Comparison of ENCODE assay signal across 21 cellular contexts in genomic region chr3:62987721-62988120, GRCh38.
DNase-seq lines count a peak whose midpoint lies in the region; ATAC-seq and TF ChIP-seq lines count a peak whose summit lies in the region.
"Had no signal": no experiment of that assay in that cellular context is flagged by ENCODE, and none has a peak within 500 bp of the region (broad histone marks: within the 10 kb centered on the region; RNA-seq: fewer than 3 reads in every experiment).

No MANE protein-coding gene starts in this region.

- no peaks in the 10 kb centered on the region for H3K9me3 Mint-ChIP-seq in WTC11
- peaks cover 8% of the 10 kb centered on the region for H3K9me3 Mint-ChIP-seq in CD4-positive, alpha-beta T cell
- H3K9me3 Mint-ChIP-seq: GM23338 had no signal

- H3K4me3 Mint-ChIP-seq in WTC11 = no peak overlapping the region
- no peak overlapping the region for H3K4me3 Mint-ChIP-seq in CD4-positive, alpha-beta T cell
- H3K4me3 Mint-ChIP-seq: B cell; CD8-positive, alpha-beta memory T cell; GM23338 had no signal

- POLR2A ChIA-PET in WTC11 (lab: Charles Lee) = no interaction called here
- POLR2A ChIA-PET in CD4-positive, alpha-beta T cell (lab: Charles Lee) = no interaction called here

- DNase-seq in WTC11 (ENCODE audit: low spot score) (no peak), NCI-H510A (lab: John Stamatoyannopoulos, UW) (no peak), AML-193 (lab: John Stamatoyannopoulos, UW) (no peak), NCI-H1048 (lab: John Stamatoyannopoulos, UW) (no peak)
- no peak for DNase-seq in CD4-positive, alpha-beta T cell
- DNase-seq: 8988T; CD8-positive, alpha-beta memory T cell; COR-L47; DMS 273 treated with DMSO at 0.1 percent for 48 hours; DMS53; DND-41; EL; IMR-90 had no signal

- H3K4me1 Mint-ChIP-seq in WTC11 = peaks cover 71% of the 10 kb centered on the region
- no peaks in the 10 kb centered on the region for H3K4me1 Mint-ChIP-seq in CD4-positive, alpha-beta T cell (ENCODE audit: low read depth)
- H3K4me1 Mint-ChIP-seq: B cell; CD8-positive, alpha-beta memory T cell had no signal

- no peaks in the 10 kb centered on the region for H3K9me3 ChIP-seq in CD4-positive, alpha-beta T cell (ENCODE audit: control insufficient read depth, low read length)
- H3K9me3 ChIP-seq: BLaER1 treated with 17β-estradiol and CSF1 and Interleukin-3, amounts not matched to agents 10 nM and 100 nM had no signal

- no peaks in the 10 kb centered on the region for H3K27me3 Mint-ChIP-seq in WTC11 (ENCODE audit: low read depth)
- H3K27me3 Mint-ChIP-seq in CD4-positive, alpha-beta T cell = no peaks in the 10 kb centered on the region
- H3K27me3 Mint-ChIP-seq: B cell; CD8-positive, alpha-beta memory T cell had no signal

- H3K27me3 ChIP-seq in CD4-positive, alpha-beta T cell (ENCODE audit: control insufficient read depth, insufficient read depth, low read length) = no peaks in the 10 kb centered on the region
- H3K27me3 ChIP-seq: BLaER1 treated with 17β-estradiol and CSF1 and Interleukin-3, amounts not matched to agents 10 nM and 100 nM had no signal

- no peak for TF ChIP-seq CTCF in WTC11 (IDR thresholded peaks at IDR 0.05)
- TF ChIP-seq CTCF in CD4-positive, alpha-beta T cell (IDR thresholded peaks at IDR 0.05) = no peak

- H3K27ac Mint-ChIP-seq in WTC11 = peak overlapping the region; percentile 31; the same call in 1 of the 2 replicates
- H3K27ac Mint-ChIP-seq in CD4-positive, alpha-beta T cell = no peak overlapping the region
- H3K27ac Mint-ChIP-seq: B cell; CD8-positive, alpha-beta memory T cell; GM23338 had no signal

- ATAC-seq in GM18867 (IDR thresholded peaks at IDR 0.05; ENCODE audit: unreplicated experiment) (peak; percentile 71), GM21529 (IDR thresholded peaks at IDR 0.05; ENCODE audit: unreplicated experiment) (peak; percentile 63), HG03439 (IDR thresholded peaks at IDR 0.05; ENCODE audit: unreplicated experiment) (peak; percentile 70), WTC11 (no peak)
- ATAC-seq in CD4-positive, alpha-beta T cell (ENCODE audit: poor library complexity) = no peak
- ATAC-seq: GM23338, HCT116, K562 had no signal

- CTCF ChIA-PET in WTC11 (lab: Charles Lee) = no interaction called here
- CTCF ChIA-PET in CD4-positive, alpha-beta T cell (lab: Charles Lee) = no interaction called here

- intact Hi-C loops in CD4-positive, alpha-beta T cell (cut with DNase I, micrococcal nuclease) = no loop called here

- no peak overlapping the region for H3K27ac ChIP-seq in CD4-positive, alpha-beta T cell (ENCODE audit: low read depth, low read length)
- H3K27ac ChIP-seq: BLaER1 treated with 17β-estradiol and CSF1 and Interleukin-3, amounts not matched to agents 10 nM and 100 nM had no signal

- H3K36me3 Mint-ChIP-seq in WTC11 = peaks cover 10% of the 10 kb centered on the region
- H3K36me3 Mint-ChIP-seq in CD4-positive, alpha-beta T cell (ENCODE audit: low read depth) = no peaks in the 10 kb centered on the region
- H3K36me3 Mint-ChIP-seq: CD8-positive, alpha-beta memory T cell had no signal

TF ChIP-seq in WTC11, 78 proteins besides CTCF, POLR2A, EP300 and RAD21:
- TF ChIP-seq CREB1 (CRISPR knock-in tag; IDR thresholded peaks at IDR 0.05) (no peak), E2F5 (CRISPR knock-in tag; IDR thresholded peaks at IDR 0.05) (no peak), KAT7 (CRISPR knock-in tag; IDR thresholded peaks at IDR 0.05; ENCODE audit: borderline replicate concordance) (no peak), MXD4 (CRISPR knock-in tag; IDR thresholded peaks at IDR 0.05; ENCODE audit: borderline replicate concordance) (no peak), PREB (CRISPR knock-in tag; IDR thresholded peaks at IDR 0.05; ENCODE audit: borderline replicate concordance) (no peak), ZNF396 (CRISPR knock-in tag; IDR thresholded peaks at IDR 0.05; ENCODE audit: borderline replicate concordance) (no peak), ZNF281 (CRISPR knock-in tag; IDR thresholded peaks at IDR 0.05) (no peak), ESRRA (CRISPR knock-in tag; IDR thresholded peaks at IDR 0.05; ENCODE audit: borderline replicate concordance) (no peak), ZNF219 (CRISPR knock-in tag; IDR thresholded peaks at IDR 0.05; ENCODE audit: borderline replicate concordance) (no peak), JAZF1 (CRISPR knock-in tag; IDR thresholded peaks at IDR 0.05) (no peak), ZNF512 (CRISPR knock-in tag; IDR thresholded peaks at IDR 0.05; ENCODE audit: borderline replicate concordance) (no peak)
- TF ChIP-seq, protein P1, sequence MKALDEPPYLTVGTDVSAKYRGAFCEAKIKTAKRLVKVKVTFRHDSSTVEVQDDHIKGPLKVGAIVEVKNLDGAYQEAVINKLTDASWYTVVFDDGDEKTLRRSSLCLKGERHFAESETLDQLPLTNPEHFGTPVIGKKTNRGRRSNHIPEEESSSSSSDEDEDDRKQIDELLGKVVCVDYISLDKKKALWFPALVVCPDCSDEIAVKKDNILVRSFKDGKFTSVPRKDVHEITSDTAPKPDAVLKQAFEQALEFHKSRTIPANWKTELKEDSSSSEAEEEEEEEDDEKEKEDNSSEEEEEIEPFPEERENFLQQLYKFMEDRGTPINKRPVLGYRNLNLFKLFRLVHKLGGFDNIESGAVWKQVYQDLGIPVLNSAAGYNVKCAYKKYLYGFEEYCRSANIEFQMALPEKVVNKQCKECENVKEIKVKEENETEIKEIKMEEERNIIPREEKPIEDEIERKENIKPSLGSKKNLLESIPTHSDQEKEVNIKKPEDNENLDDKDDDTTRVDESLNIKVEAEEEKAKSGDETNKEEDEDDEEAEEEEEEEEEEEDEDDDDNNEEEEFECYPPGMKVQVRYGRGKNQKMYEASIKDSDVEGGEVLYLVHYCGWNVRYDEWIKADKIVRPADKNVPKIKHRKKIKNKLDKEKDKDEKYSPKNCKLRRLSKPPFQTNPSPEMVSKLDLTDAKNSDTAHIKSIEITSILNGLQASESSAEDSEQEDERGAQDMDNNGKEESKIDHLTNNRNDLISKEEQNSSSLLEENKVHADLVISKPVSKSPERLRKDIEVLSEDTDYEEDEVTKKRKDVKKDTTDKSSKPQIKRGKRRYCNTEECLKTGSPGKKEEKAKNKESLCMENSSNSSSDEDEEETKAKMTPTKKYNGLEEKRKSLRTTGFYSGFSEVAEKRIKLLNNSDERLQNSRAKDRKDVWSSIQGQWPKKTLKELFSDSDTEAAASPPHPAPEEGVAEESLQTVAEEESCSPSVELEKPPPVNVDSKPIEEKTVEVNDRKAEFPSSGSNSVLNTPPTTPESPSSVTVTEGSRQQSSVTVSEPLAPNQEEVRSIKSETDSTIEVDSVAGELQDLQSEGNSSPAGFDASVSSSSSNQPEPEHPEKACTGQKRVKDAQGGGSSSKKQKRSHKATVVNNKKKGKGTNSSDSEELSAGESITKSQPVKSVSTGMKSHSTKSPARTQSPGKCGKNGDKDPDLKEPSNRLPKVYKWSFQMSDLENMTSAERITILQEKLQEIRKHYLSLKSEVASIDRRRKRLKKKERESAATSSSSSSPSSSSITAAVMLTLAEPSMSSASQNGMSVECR (CRISPR knock-in tag; IDR thresholded peaks at IDR 0.05; ENCODE audit: borderline replicate concordance) = no peak

Comparison
In these comparisons a context has a peak if more than half of its experiments do, and no peak if none do; other contexts are left out.
1. ATAC-seq: peak in GM18867 (single experiment), GM21529 (single experiment) and HG03439 (single experiment); none in WTC11 (single experiment) and CD4-positive, alpha-beta T cell (single experiment).